In the genomic region with DNA sequence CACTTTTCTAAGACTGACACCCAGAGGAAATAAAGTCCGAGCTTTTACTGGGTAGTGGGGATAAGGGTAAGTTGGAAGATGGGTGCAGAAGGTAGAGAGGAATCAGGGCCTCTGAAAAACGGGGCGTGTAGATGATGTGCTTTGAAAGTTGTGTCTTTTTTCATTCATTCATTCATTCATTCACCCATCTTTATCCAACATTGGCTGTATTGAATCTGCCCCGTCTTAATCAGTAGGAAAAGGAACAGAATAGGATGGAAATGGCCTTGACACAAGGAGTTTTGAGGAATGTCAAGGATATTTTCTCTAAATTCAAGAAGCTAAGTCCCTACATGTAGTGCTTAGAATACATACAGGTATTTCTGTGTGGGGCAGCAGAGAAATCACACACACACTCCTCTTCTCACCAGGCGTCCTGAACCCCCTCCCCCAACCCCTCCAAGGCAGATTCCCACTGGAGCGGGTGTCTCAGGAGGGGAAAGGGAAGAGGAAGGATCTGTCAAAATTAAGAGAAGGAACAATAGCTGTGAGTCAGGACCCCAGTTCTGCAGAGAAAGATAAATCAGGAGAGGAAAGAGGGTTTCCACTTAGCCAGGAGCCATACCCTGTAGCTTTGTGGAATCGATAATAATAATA, we compare ENCODE assay signal across 9 cellular contexts. TPM values are rescaled to one million over a fixed set of nuclear protein-coding genes. Genes with fewer than 3 reads are reported as not detected.
A peak's percentile ranks its signal among the peaks of the same experiment; 100 is the strongest.
DNase-seq lines count a peak whose midpoint lies in the region; ATAC-seq, FAIRE-seq and TF ChIP-seq lines count a peak whose summit lies in the region.
"Had no signal": no experiment of that assay in that cellular context is flagged by ENCODE, and none has a peak within 500 bp of the region (broad histone marks: within the 10 kb centered on the region; RNA-seq: fewer than 3 reads in every experiment).

No MANE protein-coding gene starts in this region.

- peaks cover 23 to 34% of the 10 kb centered on the region in 2 donors for H3K27me3 Mint-ChIP-seq in effector memory CD8-positive, alpha-beta T cell
- H3K27me3 Mint-ChIP-seq in naive thymus-derived CD8-positive, alpha-beta T cell: peaks cover 25 to 43% (median 35%) of the 10 kb centered on the region in 5 donors

- no peaks in the 10 kb centered on the region for H3K4me1 ChIP-seq in foreskin keratinocyte

- peaks cover 8 to 9% of the 10 kb centered on the region in 2 donors for H3K4me1 Mint-ChIP-seq in effector memory CD8-positive, alpha-beta T cell (ENCODE audit: low read depth in 2 of 2)
- peaks cover 6 to 12% (median 9%) of the 10 kb centered on the region in 4 donors for H3K4me1 Mint-ChIP-seq in naive thymus-derived CD8-positive, alpha-beta T cell

- H3K36me3 Mint-ChIP-seq in effector memory CD8-positive, alpha-beta T cell (ENCODE audit: insufficient read depth): no peaks in the 10 kb centered on the region
- no peaks in the 10 kb centered on the region for H3K36me3 Mint-ChIP-seq in naive thymus-derived CD8-positive, alpha-beta T cell

- no peak overlapping the region for H3K27ac Mint-ChIP-seq in effector memory CD8-positive, alpha-beta T cell
- no peak overlapping the region for H3K27ac Mint-ChIP-seq in naive thymus-derived CD8-positive, alpha-beta T cell

- peaks cover 11% of the 10 kb centered on the region for H3K9me3 ChIP-seq in AG04450 (ENCODE audit: control insufficient read depth, insufficient read depth, low read length)

- no peak for TF ChIP-seq CTCF in AG04450 (IDR thresholded peaks at IDR 0.05; ENCODE audit: low read depth, low read length)
- TF ChIP-seq CTCF in LNCaP clone FGC (IDR thresholded peaks at IDR 0.05; ENCODE audit: control insufficient read depth, extremely low read depth, insufficient read depth): no peak
- TF ChIP-seq CTCF in foreskin keratinocyte (conservative IDR thresholded peaks at IDR 0.05): no peak

- H3K27ac ChIP-seq in AG04450 (ENCODE audit: low read depth, low read length): no peak overlapping the region
- H3K27ac ChIP-seq in foreskin keratinocyte: no peak overlapping the region
- H3K27ac ChIP-seq: SJCRH30 had no signal

- POLR2A ChIA-PET in AG04450 (lab: Yijun Ruan, JAX): no interaction called here
- POLR2A ChIA-PET in naive thymus-derived CD8-positive, alpha-beta T cell (lab: Charles Lee): no interaction called here

- DNase-seq in AG04450 (ENCODE audit: low read depth, low spot score) (no peak), LNCaP clone FGC (ENCODE audit: low read depth) (no peak), GM19240 (ENCODE audit: insufficient read length, low spot score) (no peak), foreskin keratinocyte (no peak), RCC 7860 (ENCODE audit: low spot score) (no peak)
- DNase-seq in effector memory CD8-positive, alpha-beta T cell: no peak
- no peak for DNase-seq in naive thymus-derived CD8-positive, alpha-beta T cell
- DNase-seq: SJCRH30 had no signal

- peak; percentile 35 for ATAC-seq in effector memory CD8-positive, alpha-beta T cell (replicated peaks)
- peak in 1 of 2 donors; percentile 20 for ATAC-seq in naive thymus-derived CD8-positive, alpha-beta T cell
- no peak for ATAC-seq in foreskin keratinocyte
- ATAC-seq in GM21786 (IDR thresholded peaks at IDR 0.05; ENCODE audit: unreplicated experiment): no peak

- H3K4me3 ChIP-seq in AG04450 (ENCODE audit: low read depth, low read length) (peak overlapping the region; percentile 61), LNCaP clone FGC (ENCODE audit: low read depth, low read length) (peak overlapping the region; percentile 52)
- H3K4me3 ChIP-seq: SJCRH30 had no signal

- H3K27me3 ChIP-seq in AG04450 (ENCODE audit: control insufficient read depth, insufficient read depth, low read length) (peaks cover 64% of the 10 kb centered on the region), foreskin keratinocyte (peaks cover 71% of the 10 kb centered on the region)
- H3K27me3 ChIP-seq: SJCRH30 had no signal

- peak overlapping the region; percentile 67 to 81 for H3K4me3 Mint-ChIP-seq in effector memory CD8-positive, alpha-beta T cell
- peak overlapping the region in 9 of 10 donors; percentile 68 to 86 (median 80) for H3K4me3 Mint-ChIP-seq in naive thymus-derived CD8-positive, alpha-beta T cell

- H3K9me3 Mint-ChIP-seq in effector memory CD8-positive, alpha-beta T cell: no peaks in the 10 kb centered on the region
- no peaks in the 10 kb centered on the region for H3K9me3 Mint-ChIP-seq in naive thymus-derived CD8-positive, alpha-beta T cell

- CTCF ChIA-PET in AG04450 (lab: Charles Lee): interaction anchor here (0.9 to 1.5 kb wide), 4 partner anchors 8 to 137 kb away, joined by 3 to 5 read pairs (median 3); a partner anchor contains a TSS

- no peak for FAIRE-seq in RCC 7860 (lab: Jason Lieb, UNC)

RNA-seq across cellular contexts. Expression of a gene that starts 13.9 kb away (rescaled TPM):
- polyA plus RNA-seq in AG04450 (2011; rRNA removed): 0.02 and 0.07 TPM in 2 replicates
- 0.26 and 1.1 TPM in 2 replicates for polyA minus RNA-seq in AG04450 (2011; rRNA and poly(A)+ RNA removed)
- total RNA-seq in naive thymus-derived CD8-positive, alpha-beta T cell: 1 to 10 TPM; 3.4 to 3.5 TPM
- 1 to 10 TPM; 3.0 to 3.2 (median 3.0) TPM for polyA plus RNA-seq in naive thymus-derived CD8-positive, alpha-beta T cell
- 0.56 and 0.82 TPM in 2 replicates for total RNA-seq in foreskin keratinocyte
- polyA plus RNA-seq in foreskin keratinocyte: 0.52 and 0.57 TPM in 2 replicates
